Comparison of ENCODE assay signal across 11 cellular contexts in genomic region chr1:207993477-207994445, GRCh38.
A peak's percentile ranks its signal among the peaks of the same experiment; 100 is the strongest.
DNase-seq lines count a peak whose midpoint lies in the region; ATAC-seq and TF ChIP-seq lines count a peak whose summit lies in the region.
"Had no signal": no experiment of that assay in that cellular context is flagged by ENCODE, and none has a peak within 500 bp of the region (broad histone marks: within the 10 kb centered on the region; RNA-seq: fewer than 3 reads in every experiment).

No MANE protein-coding gene starts in this region.

- POLR2A ChIA-PET in A673 (lab: Charles Lee; ENCODE audit: low non-redundant PET) (no interaction called here), OCI-LY7 (lab: Charles Lee) (interaction anchor here (0.7 kb wide), 2 partner anchors 25 to 107 kb away, joined by 3 read pairs; no protein-coding TSS in a partner anchor)

- BruUV-seq in A673 (replicated peaks; lab: Mats Ljungman, UMichigan): no TSS peak
- BruUV-seq in OCI-LY7 (replicated peaks; lab: Mats Ljungman, UMichigan): no TSS peak

- TF ChIP-seq CTCF in A673 (conservative IDR thresholded peaks at IDR 0.05; ENCODE audit: low read depth, low read length) (peak; percentile 52), GM12864 (IDR thresholded peaks at IDR 0.05; ENCODE audit: low read depth, low read length, missing control alignments) (peak; percentile 55), OCI-LY7 (conservative IDR thresholded peaks at IDR 0.05; ENCODE audit: low read length) (peak; percentile 64), fibroblast of villous mesenchyme (IDR thresholded peaks at IDR 0.05; ENCODE audit: insufficient read depth, low read depth, low read length) (peak; percentile 51)

- no peaks in the 10 kb centered on the region for H3K79me2 ChIP-seq in OCI-LY7 (ENCODE audit: insufficient read depth, low read depth, low read length)

- no peak overlapping the region for H3K4me3 ChIP-seq in A673 (ENCODE audit: low read depth, low read length, poor library complexity, severe bottlenecking)
- H3K4me3 ChIP-seq in GM12864 (ENCODE audit: low read depth, low read length): no peak overlapping the region
- no peak overlapping the region for H3K4me3 ChIP-seq in OCI-LY7 (ENCODE audit: low read depth, low read length, poor library complexity, severe bottlenecking)
- H3K4me3 ChIP-seq in fibroblast of villous mesenchyme (ENCODE audit: low read depth, low read length): no peak overlapping the region
- H3K4me3 ChIP-seq: esophagus squamous epithelium, prostate gland had no signal

- peaks cover 20% of the 10 kb centered on the region for H3K27me3 ChIP-seq in A673 (replicated peaks; ENCODE audit: insufficient read depth, low read depth, low read length, poor library complexity)

- no peaks in the 10 kb centered on the region for H4K20me1 ChIP-seq in OCI-LY7 (ENCODE audit: insufficient read depth, low read length)

- DNase-seq in A673 (ENCODE audit: low spot score): peak; percentile 16
- DNase-seq in GM12864 (ENCODE audit: low read depth): peak; percentile 2
- DNase-seq in OCI-LY7 (ENCODE audit: low spot score): peak; percentile 2
- no peak for DNase-seq in fibroblast of villous mesenchyme (ENCODE audit: low read depth)
- DNase-seq in cerebellar nuclear complex (lab: John Stamatoyannopoulos, UW): no peak
- DNase-seq in NCI-H1436 (lab: John Stamatoyannopoulos, UW): no peak
- DNase-seq in NCI-H2196 treated with DMSO at 0.1 percent for 48 hours (lab: John Stamatoyannopoulos, UW; ENCODE audit: unreplicated experiment): no peak
- DNase-seq: DMS153, esophagus squamous epithelium had no signal

- no peak overlapping the region for H3K4me2 ChIP-seq in OCI-LY7 (ENCODE audit: low read length)

- intact Hi-C loops in A673 (cut with micrococcal nuclease; ENCODE audit: unreplicated experiment) (no loop called here), OCI-LY7 (cut with micrococcal nuclease; ENCODE audit: unreplicated experiment) (no loop called here)

- CTCF ChIA-PET in A673 (lab: Charles Lee) (no interaction called here), OCI-LY7 (lab: Charles Lee; ENCODE audit: unreplicated experiment) (no interaction called here)

- ATAC-seq in GM18909 (IDR thresholded peaks at IDR 0.05; ENCODE audit: poor library complexity, unreplicated experiment): no peak

- no peaks in the 10 kb centered on the region for H3K9me2 ChIP-seq in OCI-LY7 (ENCODE audit: insufficient read depth, low read length)

- H3K4me1 ChIP-seq in A673 (ENCODE audit: insufficient read depth, low read length, poor library complexity, severe bottlenecking) (no peaks in the 10 kb centered on the region), OCI-LY7 (ENCODE audit: insufficient read depth, low read length, poor library complexity, severe bottlenecking) (no peaks in the 10 kb centered on the region)
- H3K4me1 ChIP-seq: prostate gland had no signal

- no peaks in the 10 kb centered on the region for H3K36me3 ChIP-seq in A673 (ENCODE audit: insufficient read depth, low read length, poor library complexity, severe bottlenecking)
- no peaks in the 10 kb centered on the region for H3K36me3 ChIP-seq in OCI-LY7 (ENCODE audit: insufficient read depth, low read length)
- H3K36me3 ChIP-seq: esophagus squamous epithelium, prostate gland had no signal

- H3K9me3 ChIP-seq in A673 (ENCODE audit: low read depth, low read length, poor library complexity, severe bottlenecking) (no peaks in the 10 kb centered on the region), OCI-LY7 (ENCODE audit: low read length) (no peaks in the 10 kb centered on the region)
- H3K9me3 ChIP-seq: esophagus squamous epithelium, prostate gland had no signal

- no peak overlapping the region for H2AFZ ChIP-seq in OCI-LY7 (ENCODE audit: low read length)

- H3K27ac ChIP-seq in A673 (ENCODE audit: low read depth, low read length, poor library complexity, severe bottlenecking): no peak overlapping the region
- H3K27ac ChIP-seq in OCI-LY7 (ENCODE audit: low read depth, low read length, poor library complexity, severe bottlenecking): no peak overlapping the region
- H3K27ac ChIP-seq: esophagus squamous epithelium, prostate gland had no signal

Comparison
In these comparisons a context has a peak if more than half of its experiments do, and no peak if none do; other contexts are left out.
1. DNase-seq: peak in A673 (single experiment), GM12864 (single experiment) and OCI-LY7 (single experiment); none in fibroblast of villous mesenchyme (single experiment), cerebellar nuclear complex (0 of 2), NCI-H1436 (single experiment) and NCI-H2196 treated with DMSO at 0.1 percent for 48 hours (single experiment).
2. Peak in every context shown above with its lines, with median percentiles within 50 percentile points of each other: CTCF ChIP-seq.